Comparison of ENCODE assay signal across 17 cellular contexts in the genomic region with DNA sequence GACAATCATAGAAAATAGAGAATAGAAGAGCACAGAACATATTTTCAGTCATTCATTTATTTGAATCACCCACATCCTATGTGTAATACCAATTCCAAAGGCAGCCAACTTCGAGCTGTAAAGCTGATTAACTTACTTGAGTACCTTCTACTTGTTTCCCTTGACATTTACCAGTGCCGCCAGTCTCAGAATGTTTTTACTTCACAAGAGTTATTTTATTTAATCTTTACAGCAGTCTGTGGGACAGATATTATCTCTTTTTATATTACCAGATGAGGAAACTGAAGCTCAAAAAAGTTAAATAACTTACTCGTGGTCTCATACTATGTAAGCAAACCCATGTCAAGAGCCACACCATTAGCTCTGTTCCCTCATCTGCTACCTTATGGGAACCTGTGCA. TPM values are rescaled to one million over a fixed set of nuclear protein-coding genes. Genes with fewer than 3 reads are reported as not detected.
DNase-seq lines count a peak whose midpoint lies in the region; ATAC-seq, FAIRE-seq and TF ChIP-seq lines count a peak whose summit lies in the region.
"Had no signal": no experiment of that assay in that cellular context is flagged by ENCODE, and none has a peak within 500 bp of the region (broad histone marks: within the 10 kb centered on the region; RNA-seq: fewer than 3 reads in every experiment).

No MANE protein-coding gene starts in this region.

- POLR2A ChIA-PET in SK-N-SH (lab: Yijun Ruan, JAX): no interaction called here

- no peak overlapping the region for H3K9ac ChIP-seq in SK-N-SH
- H3K9ac ChIP-seq: BLaER1 had no signal

- H3K9me3 ChIP-seq in SK-N-SH (no peaks in the 10 kb centered on the region), adrenal gland (replicated peaks in 1 of 3) (no peaks in the 10 kb centered on the region)
- H3K9me3 ChIP-seq: BLaER1, Caco-2 had no signal

- WGBS in SK-N-SH (ENCODE audit: low lambda C conversion rate): 61% methylated on average over 3 of the region's 3 CpGs
- WGBS in adrenal gland, 4 donors: 49 to 78% (median 62%) methylated on average over 3 of the region's 3 CpGs

- H3K4me3 ChIP-seq in SK-N-SH (ENCODE audit: low read depth in 2 of 2, low read length in 1 of 2) (no peak overlapping the region), adrenal gland (no peak overlapping the region)
- H3K4me3 ChIP-seq: BLaER1 had no signal

- no peak for TF ChIP-seq POLR2A in adrenal gland (IDR thresholded peaks at IDR 0.05)

- DNase-seq in SK-N-SH: no peak
- no peak for DNase-seq in GM18507 (ENCODE audit: extremely low spot score, insufficient read length, low read depth)
- DNase-seq in adrenal gland: peak in 1 of 7 donors; percentile 27
- DNase-seq in stimulated activated effector memory CD8-positive, alpha-beta T cell treated with anti-CD3 and anti-CD28 coated beads, Interleukin-12 subunit alpha, Interleukin-12 subunit beta, amount 100 ng/mL, for 72 hours (ENCODE audit: low spot score in 2 of 2): no peak
- DNase-seq in anterior cingulate cortex (lab: John Stamatoyannopoulos, UW): no peak
- no peak for DNase-seq in effector CD4-positive, alpha-beta T cell
- DNase-seq: 8988T; AML-193; Caco-2; CD8-positive, alpha-beta memory T cell; DND-41; GDM1; HCEC 1CT had no signal

- no peak overlapping the region for H2AFZ ChIP-seq in SK-N-SH (ENCODE audit: low read depth)

- no peaks in the 10 kb centered on the region for H3F3A ChIP-seq in SK-N-SH (replicated peaks; ENCODE audit: insufficient read depth)

- no peaks in the 10 kb centered on the region for H3K36me3 Mint-ChIP-seq in stimulated activated effector memory CD8-positive, alpha-beta T cell treated with anti-CD3 and anti-CD28 coated beads, Interleukin-12 subunit alpha, Interleukin-12 subunit beta, amount 100 ng/mL, for 72 hours

- H4K20me1 ChIP-seq in SK-N-SH (ENCODE audit: insufficient read depth): no peaks in the 10 kb centered on the region
- H4K20me1 ChIP-seq: BLaER1 had no signal

- no peak overlapping the region for H3K4me3 Mint-ChIP-seq in stimulated activated effector memory CD8-positive, alpha-beta T cell treated with anti-CD3 and anti-CD28 coated beads, Interleukin-12 subunit alpha, Interleukin-12 subunit beta, amount 100 ng/mL, for 72 hours
- H3K4me3 Mint-ChIP-seq: CD8-positive, alpha-beta memory T cell had no signal

- no peak for ATAC-seq in SK-N-SH treated with all-trans-retinoic acid at 6 μM for 48 hours
- no peak for ATAC-seq in stimulated activated effector memory CD8-positive, alpha-beta T cell treated with anti-CD3 and anti-CD28 coated beads, Interleukin-12 subunit alpha, Interleukin-12 subunit beta, amount 100 ng/mL, for 72 hours
- no peak for ATAC-seq in HG03175 (IDR thresholded peaks at IDR 0.05; ENCODE audit: unreplicated experiment)

- peaks cover 26% of the 10 kb centered on the region for H3K4me1 Mint-ChIP-seq in stimulated activated effector memory CD8-positive, alpha-beta T cell treated with anti-CD3 and anti-CD28 coated beads, Interleukin-12 subunit alpha, Interleukin-12 subunit beta, amount 100 ng/mL, for 72 hours

- no peaks in the 10 kb centered on the region for H3K27me3 ChIP-seq in SK-N-SH (ENCODE audit: insufficient read depth)
- no peaks in the 10 kb centered on the region for H3K27me3 ChIP-seq in adrenal gland
- H3K27me3 ChIP-seq: BLaER1 had no signal

- intact Hi-C loops in adrenal gland (cut with DNase I): no loop called here

- no peaks in the 10 kb centered on the region for H3K9me3 Mint-ChIP-seq in stimulated activated effector memory CD8-positive, alpha-beta T cell treated with anti-CD3 and anti-CD28 coated beads, Interleukin-12 subunit alpha, Interleukin-12 subunit beta, amount 100 ng/mL, for 72 hours
- H3K9me3 Mint-ChIP-seq: CD8-positive, alpha-beta memory T cell had no signal

- TF ChIP-seq CTCF in SK-N-SH (IDR thresholded peaks at IDR 0.05) (no peak), adrenal gland (IDR thresholded peaks at IDR 0.05) (no peak)

- no peak for TF ChIP-seq EP300 in SK-N-SH (IDR thresholded peaks at IDR 0.05; ENCODE audit: borderline replicate concordance in 1 of 2, low read depth in 1 of 2, low read length in 1 of 2)

- no peak overlapping the region for H3K4me2 ChIP-seq in SK-N-SH
- H3K4me2 ChIP-seq: BLaER1 had no signal

- CTCF ChIA-PET in SK-N-SH (lab: Yijun Ruan, JAX): no interaction called here

- H3K79me2 ChIP-seq in SK-N-SH (ENCODE audit: insufficient read depth): no peaks in the 10 kb centered on the region

- peak; percentile 18 for FAIRE-seq in GM18507 (lab: Jason Lieb, UNC)
- FAIRE-seq: GM12892 had no signal

- no peak overlapping the region for H3K27ac ChIP-seq in SK-N-SH (ENCODE audit: low read depth in 2 of 2, low read length in 1 of 2)
- peak overlapping the region in 3 of 5 donors; percentile 77 to 92 (median 90) for H3K27ac ChIP-seq in adrenal gland
- H3K27ac ChIP-seq: BLaER1 had no signal

- H3K36me3 ChIP-seq in SK-N-SH (replicated peaks in 1 of 2; ENCODE audit: control insufficient read depth in 1 of 2, insufficient read depth in 2 of 2, low read length in 1 of 2) (no peaks in the 10 kb centered on the region), adrenal gland (replicated peaks in 1 of 2) (no peaks in the 10 kb centered on the region)
- H3K36me3 ChIP-seq: BLaER1 had no signal

- peak overlapping the region; percentile 79 for H3K27ac Mint-ChIP-seq in stimulated activated effector memory CD8-positive, alpha-beta T cell treated with anti-CD3 and anti-CD28 coated beads, Interleukin-12 subunit alpha, Interleukin-12 subunit beta, amount 100 ng/mL, for 72 hours
- H3K27ac Mint-ChIP-seq: CD8-positive, alpha-beta memory T cell had no signal

- no peaks in the 10 kb centered on the region for H3K4me1 ChIP-seq in SK-N-SH (ENCODE audit: control insufficient read depth in 1 of 2, insufficient read depth in 2 of 2, low read depth in 1 of 2, low read length in 1 of 2)
- peaks cover 12 to 29% of the 10 kb centered on the region in 2 donors for H3K4me1 ChIP-seq in adrenal gland (replicated peaks in 1 of 2)
- H3K4me1 ChIP-seq: Caco-2 had no signal

- no peaks in the 10 kb centered on the region for H3K9me2 ChIP-seq in SK-N-SH

- TF ChIP-seq RAD21 in SK-N-SH (IDR thresholded peaks at IDR 0.05; ENCODE audit: low read length): no peak

TF ChIP-seq in SK-N-SH treated with all-trans-retinoic acid at 6 μM for 48 hours, 23 proteins besides CTCF, POLR2A, EP300 and RAD21:
- peak; percentile 24; the same call in 1 of the 2 replicates for TF ChIP-seq ZNF70 (CRISPR knock-in tag; IDR thresholded peaks at IDR 0.05)
- TF ChIP-seq TOX (CRISPR knock-in tag; IDR thresholded peaks at IDR 0.05; ENCODE audit: borderline replicate concordance): no peak
- TF ChIP-seq, protein P1, sequence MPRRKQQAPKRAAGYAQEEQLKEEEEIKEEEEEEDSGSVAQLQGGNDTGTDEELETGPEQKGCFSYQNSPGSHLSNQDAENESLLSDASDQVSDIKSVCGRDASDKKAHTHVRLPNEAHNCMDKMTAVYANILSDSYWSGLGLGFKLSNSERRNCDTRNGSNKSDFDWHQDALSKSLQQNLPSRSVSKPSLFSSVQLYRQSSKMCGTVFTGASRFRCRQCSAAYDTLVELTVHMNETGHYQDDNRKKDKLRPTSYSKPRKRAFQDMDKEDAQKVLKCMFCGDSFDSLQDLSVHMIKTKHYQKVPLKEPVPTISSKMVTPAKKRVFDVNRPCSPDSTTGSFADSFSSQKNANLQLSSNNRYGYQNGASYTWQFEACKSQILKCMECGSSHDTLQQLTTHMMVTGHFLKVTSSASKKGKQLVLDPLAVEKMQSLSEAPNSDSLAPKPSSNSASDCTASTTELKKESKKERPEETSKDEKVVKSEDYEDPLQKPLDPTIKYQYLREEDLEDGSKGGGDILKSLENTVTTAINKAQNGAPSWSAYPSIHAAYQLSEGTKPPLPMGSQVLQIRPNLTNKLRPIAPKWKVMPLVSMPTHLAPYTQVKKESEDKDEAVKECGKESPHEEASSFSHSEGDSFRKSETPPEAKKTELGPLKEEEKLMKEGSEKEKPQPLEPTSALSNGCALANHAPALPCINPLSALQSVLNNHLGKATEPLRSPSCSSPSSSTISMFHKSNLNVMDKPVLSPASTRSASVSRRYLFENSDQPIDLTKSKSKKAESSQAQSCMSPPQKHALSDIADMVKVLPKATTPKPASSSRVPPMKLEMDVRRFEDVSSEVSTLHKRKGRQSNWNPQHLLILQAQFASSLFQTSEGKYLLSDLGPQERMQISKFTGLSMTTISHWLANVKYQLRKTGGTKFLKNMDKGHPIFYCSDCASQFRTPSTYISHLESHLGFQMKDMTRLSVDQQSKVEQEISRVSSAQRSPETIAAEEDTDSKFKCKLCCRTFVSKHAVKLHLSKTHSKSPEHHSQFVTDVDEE (CRISPR knock-in tag; IDR thresholded peaks at IDR 0.05): no peak
TF ChIP-seq in SK-N-SH treated with all-trans-retinoic acid at 6 μM for 48 hours: peak in this region for 1.

TF ChIP-seq in SK-N-SH, 30 proteins besides CTCF, POLR2A, EP300 and RAD21 (continues in another document):
- TF ChIP-seq MEF2A (IDR thresholded peaks at IDR 0.05; ENCODE audit: borderline replicate concordance, low read depth) (no peak), MXI1 (IDR thresholded peaks at IDR 0.05; ENCODE audit: low read depth, low read length) (no peak), FOXJ3 (CRISPR knock-in tag; IDR thresholded peaks at IDR 0.05) (no peak)
- TF ChIP-seq, protein P2, sequence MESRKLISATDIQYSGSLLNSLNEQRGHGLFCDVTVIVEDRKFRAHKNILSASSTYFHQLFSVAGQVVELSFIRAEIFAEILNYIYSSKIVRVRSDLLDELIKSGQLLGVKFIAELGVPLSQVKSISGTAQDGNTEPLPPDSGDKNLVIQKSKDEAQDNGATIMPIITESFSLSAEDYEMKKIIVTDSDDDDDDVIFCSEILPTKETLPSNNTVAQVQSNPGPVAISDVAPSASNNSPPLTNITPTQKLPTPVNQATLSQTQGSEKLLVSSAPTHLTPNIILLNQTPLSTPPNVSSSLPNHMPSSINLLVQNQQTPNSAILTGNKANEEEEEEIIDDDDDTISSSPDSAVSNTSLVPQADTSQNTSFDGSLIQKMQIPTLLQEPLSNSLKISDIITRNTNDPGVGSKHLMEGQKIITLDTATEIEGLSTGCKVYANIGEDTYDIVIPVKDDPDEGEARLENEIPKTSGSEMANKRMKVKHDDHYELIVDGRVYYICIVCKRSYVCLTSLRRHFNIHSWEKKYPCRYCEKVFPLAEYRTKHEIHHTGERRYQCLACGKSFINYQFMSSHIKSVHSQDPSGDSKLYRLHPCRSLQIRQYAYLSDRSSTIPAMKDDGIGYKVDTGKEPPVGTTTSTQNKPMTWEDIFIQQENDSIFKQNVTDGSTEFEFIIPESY (IDR thresholded peaks at IDR 0.05; ENCODE audit: borderline replicate concordance, low read depth): no peak

RNA-seq across cellular contexts. Expression of a gene that starts 56.6 kb away (rescaled TPM):
- 10.3 and 13.3 TPM in 2 replicates for polyA plus RNA-seq in SK-N-SH (2012; rRNA removed)
- 10.1 and 11.0 TPM in 2 replicates for polyA plus RNA-seq in SK-N-SH (2012; cell fraction: cytosol; rRNA removed)
- 6.0 and 9.4 TPM in 2 replicates for polyA plus RNA-seq in SK-N-SH (2012; cell fraction: nucleus; rRNA removed)
- 10 to 100 TPM; 26.1 to 75.5 (median 37.7) TPM for total RNA-seq in adrenal gland
- polyA plus RNA-seq in adrenal gland: 10 to 100 TPM in 1 of 3 donors, 1 to 10 TPM in 2; 7.4 to 26.9 (median 7.9) TPM

Comparison
In these comparisons a context has a peak if more than half of its experiments do, and no peak if none do; other contexts are left out.
1. H3K27ac ChIP-seq: peak in adrenal gland (3 of 5); none in SK-N-SH (0 of 2).